In genomic region chr6:139082370-139082769, GRCh38 we compare ENCODE assay signal across 23 cellular contexts.
"Had no signal": no experiment of that assay in that cellular context is flagged by ENCODE, and none has a peak within 500 bp of the region (broad histone marks: within the 10 kb centered on the region; RNA-seq: fewer than 3 reads in every experiment).

No MANE protein-coding gene starts in this region.

- H3K9me3 ChIP-seq: Peyer's patch had no signal

- H3K27me3 ChIP-seq: Peyer's patch had no signal

- H3K4me1 ChIP-seq: Peyer's patch had no signal

- H3K4me1 Mint-ChIP-seq: activated B cell treated with CpG ODN at 0.5 μM for 24 hours; activated CD4-positive, alpha-beta T cell treated with anti-CD3 and anti-CD28 coated beads, Interleukin-2, amount 10 ng/mL, durations not matched to agents 24 days and 14 days; activated CD8-positive, alpha-beta memory T cell treated with anti-CD3 and anti-CD28 coated beads, Interleukin-2, amount 10 ng/mL, durations not matched to agents 7 days and 5 days; activated naive CD4-positive, alpha-beta T cell treated with anti-CD3 and anti-CD28 coated beads, Interleukin-2, amount 50 U/mL, for 24 hours had no signal

- H3K4me3 Mint-ChIP-seq: activated B cell treated with CpG ODN at 0.5 μM for 24 hours; activated CD4-positive, alpha-beta T cell treated with anti-CD3 and anti-CD28 coated beads, Interleukin-2, amount 10 ng/mL, durations not matched to agents 24 days and 14 days; activated CD8-positive, alpha-beta memory T cell treated with anti-CD3 and anti-CD28 coated beads, Interleukin-2, amount 10 ng/mL, durations not matched to agents 7 days and 5 days; activated naive CD4-positive, alpha-beta T cell treated with anti-CD3 and anti-CD28 coated beads, Interleukin-2, amount 50 U/mL, for 24 hours; activated T-cell treated with anti-CD3 and anti-CD28 coated beads, Interleukin-2, amount 50 U/mL, for 24 hours; activated T-helper 1 cell treated with anti-CD3 and anti-CD28 coated beads, Interleukin-12 subunit alpha, Interleukin-12 subunit beta, Interleukin-2, Interleukin-4 antibody, amounts not matched to agents 30 ng/mL and 10 ng/mL and 1 ng/mL, durations not matched to agents 14 hours and 24 hours and 36 hours had no signal

- H3K36me3 Mint-ChIP-seq: activated CD8-positive, alpha-beta memory T cell treated with anti-CD3 and anti-CD28 coated beads, Interleukin-2, amount 10 ng/mL, durations not matched to agents 7 days and 5 days; activated naive CD4-positive, alpha-beta T cell treated with anti-CD3 and anti-CD28 coated beads, Interleukin-2, amount 50 U/mL, for 24 hours had no signal

- ATAC-seq: activated CD8-positive, alpha-beta memory T cell treated with anti-CD3 and anti-CD28 coated beads, Interleukin-2, amount 10 ng/mL, durations not matched to agents 7 days and 5 days had no signal

- H3K27ac Mint-ChIP-seq: activated B cell treated with CpG ODN at 0.5 μM for 24 hours; activated CD4-positive, alpha-beta T cell treated with anti-CD3 and anti-CD28 coated beads, Interleukin-2, amount 10 ng/mL, durations not matched to agents 24 days and 14 days; activated CD8-positive, alpha-beta memory T cell treated with anti-CD3 and anti-CD28 coated beads, Interleukin-2, amount 10 ng/mL, durations not matched to agents 7 days and 5 days; activated naive CD4-positive, alpha-beta T cell treated with anti-CD3 and anti-CD28 coated beads, Interleukin-2, amount 50 U/mL, for 24 hours; activated T-cell treated with anti-CD3 and anti-CD28 coated beads, Interleukin-2, amount 50 U/mL, for 24 hours; activated T-helper 1 cell treated with anti-CD3 and anti-CD28 coated beads, Interleukin-12 subunit alpha, Interleukin-12 subunit beta, Interleukin-2, Interleukin-4 antibody, amounts not matched to agents 30 ng/mL and 10 ng/mL and 1 ng/mL, durations not matched to agents 14 hours and 24 hours and 36 hours had no signal

- DNase-seq: activated B cell treated with CpG ODN at 0.5 μM for 24 hours; activated CD4-positive, alpha-beta T cell treated with anti-CD3 and anti-CD28 coated beads for 1 hour; activated CD4-positive, alpha-beta T cell treated with anti-CD3 and anti-CD28 coated beads, Interleukin-2, amount 10 ng/mL, durations not matched to agents 24 days and 14 days; activated CD4-positive, alpha-beta T cell treated with anti-CD3 and anti-CD28 coated beads, Interleukin-2, amount 50 U/mL, for 48 hours; activated CD8-positive, alpha-beta memory T cell treated with anti-CD3 and anti-CD28 coated beads, Interleukin-2, amount 10 ng/mL, durations not matched to agents 7 days and 5 days; activated effector memory CD4-positive, alpha-beta T cell treated with Interleukin-2 at 50 U/mL for 16 hours; activated naive CD4-positive, alpha-beta T cell; activated T-cell treated with anti-CD3 and anti-CD28 coated beads, Interleukin-2, amount 50 U/mL, for 24 hours; central memory CD4-positive, alpha-beta T cell; IMR-90; Kasumi-1; KBM-7; NCI-H1105 treated with DMSO at 0.1 percent for 48 hours; NCI-H1436 treated with DMSO at 0.1 percent for 48 hours; NCI-H187; NCI-H2081; NCI-H446; NCI-H524; Peyer's patch; SIG-M5; T-helper 1 cell had no signal

- H3K9me3 Mint-ChIP-seq: activated B cell treated with CpG ODN at 0.5 μM for 24 hours; activated naive CD4-positive, alpha-beta T cell treated with anti-CD3 and anti-CD28 coated beads, Interleukin-2, amount 50 U/mL, for 24 hours; activated T-cell treated with anti-CD3 and anti-CD28 coated beads, Interleukin-2, amount 50 U/mL, for 24 hours; activated T-helper 1 cell treated with anti-CD3 and anti-CD28 coated beads, Interleukin-12 subunit alpha, Interleukin-12 subunit beta, Interleukin-2, Interleukin-4 antibody, amounts not matched to agents 30 ng/mL and 10 ng/mL and 1 ng/mL, durations not matched to agents 14 hours and 24 hours and 36 hours had no signal

- H3K27ac ChIP-seq: Peyer's patch had no signal

- H3K36me3 ChIP-seq: Peyer's patch had no signal

- H3K4me3 ChIP-seq: Peyer's patch had no signal

- H3K27me3 Mint-ChIP-seq: activated CD8-positive, alpha-beta memory T cell treated with anti-CD3 and anti-CD28 coated beads, Interleukin-2, amount 10 ng/mL, durations not matched to agents 7 days and 5 days; activated naive CD4-positive, alpha-beta T cell treated with anti-CD3 and anti-CD28 coated beads, Interleukin-2, amount 50 U/mL, for 24 hours; activated T-cell treated with anti-CD3 and anti-CD28 coated beads, Interleukin-2, amount 50 U/mL, for 24 hours had no signal
